In genomic region chr10:121580276-121581116, GRCh38 we compare ENCODE assay signal across 13 cellular contexts. TPM values are rescaled to one million over a fixed set of nuclear protein-coding genes. Genes with fewer than 3 reads are reported as not detected.
A peak's percentile ranks its signal among the peaks of the same experiment; 100 is the strongest.
DNase-seq lines count a peak whose midpoint lies in the region; ATAC-seq and TF ChIP-seq lines count a peak whose summit lies in the region.
"Had no signal": no experiment of that assay in that cellular context is flagged by ENCODE, and none has a peak within 500 bp of the region (broad histone marks: within the 10 kb centered on the region; RNA-seq: fewer than 3 reads in every experiment).

No MANE protein-coding gene starts in this region.

- H3K27me3 Mint-ChIP-seq in activated CD4-positive, alpha-beta T cell treated with anti-CD3 and anti-CD28 coated beads, Interleukin-2, amount 10 ng/mL, durations not matched to agents 24 days and 14 days: no peaks in the 10 kb centered on the region

- no peak overlapping the region for H3K4me3 ChIP-seq in thyroid gland (replicated peaks in 1 of 3)
- H3K4me3 ChIP-seq: adrenal gland had no signal

- intact Hi-C loops in thyroid gland (cut with DNase I): no loop called here
- intact Hi-C loops in activated CD4-positive, alpha-beta T cell treated with anti-CD3 and anti-CD28 coated beads, Interleukin-2, amount 10 ng/mL, durations not matched to agents 24 days and 14 days (cut with micrococcal nuclease): no loop called here

- H3K4me1 ChIP-seq in thyroid gland: peaks cover 27 to 36% of the 10 kb centered on the region in 2 donors

- no peaks in the 10 kb centered on the region for H3K27me3 ChIP-seq in thyroid gland
- H3K27me3 ChIP-seq: adrenal gland had no signal

- no peaks in the 10 kb centered on the region for H3K36me3 Mint-ChIP-seq in activated CD4-positive, alpha-beta T cell treated with anti-CD3 and anti-CD28 coated beads, Interleukin-2, amount 10 ng/mL, durations not matched to agents 24 days and 14 days (ENCODE audit: low read depth)
- H3K36me3 Mint-ChIP-seq: CD4-positive, CD25-positive, alpha-beta regulatory T cell; natural killer cell had no signal

- no peak for ATAC-seq in HG03159 (IDR thresholded peaks at IDR 0.05; ENCODE audit: unreplicated experiment)

- no peak overlapping the region for H3K27ac Mint-ChIP-seq in activated CD4-positive, alpha-beta T cell treated with anti-CD3 and anti-CD28 coated beads, Interleukin-2, amount 10 ng/mL, durations not matched to agents 24 days and 14 days
- H3K27ac Mint-ChIP-seq: CD4-positive, CD25-positive, alpha-beta regulatory T cell; HFFc6; natural killer cell had no signal

- no peaks in the 10 kb centered on the region for H3K36me3 ChIP-seq in thyroid gland
- H3K36me3 ChIP-seq: adrenal gland had no signal

- no peaks in the 10 kb centered on the region for H3K9me3 Mint-ChIP-seq in activated CD4-positive, alpha-beta T cell treated with anti-CD3 and anti-CD28 coated beads, Interleukin-2, amount 10 ng/mL, durations not matched to agents 24 days and 14 days
- H3K9me3 Mint-ChIP-seq: natural killer cell had no signal

- no peaks in the 10 kb centered on the region for H3K4me1 Mint-ChIP-seq in activated CD4-positive, alpha-beta T cell treated with anti-CD3 and anti-CD28 coated beads, Interleukin-2, amount 10 ng/mL, durations not matched to agents 24 days and 14 days
- H3K4me1 Mint-ChIP-seq: CD4-positive, CD25-positive, alpha-beta regulatory T cell; natural killer cell had no signal

- peak overlapping the region; percentile 74 to 80 (median 77) for H3K27ac ChIP-seq in thyroid gland

- no peak overlapping the region for H3K4me3 Mint-ChIP-seq in activated CD4-positive, alpha-beta T cell treated with anti-CD3 and anti-CD28 coated beads, Interleukin-2, amount 10 ng/mL, durations not matched to agents 24 days and 14 days
- H3K4me3 Mint-ChIP-seq: CD4-positive, CD25-positive, alpha-beta regulatory T cell; HFFc6; natural killer cell had no signal

- no peak for TF ChIP-seq CTCF in thyroid gland (IDR thresholded peaks at IDR 0.05)

- TF ChIP-seq POLR2A in thyroid gland (IDR thresholded peaks at IDR 0.05): no peak

- 69 to 72% methylated on average over 19 of the region's 22 CpGs for WGBS in thyroid gland, 2 donors

- H3K9me3 ChIP-seq in thyroid gland: no peaks in the 10 kb centered on the region
- H3K9me3 ChIP-seq: adrenal gland had no signal

- DNase-seq in NCI-H1694 treated with DMSO at 0.1 percent for 48 hours (lab: John Stamatoyannopoulos, UW) (peak; percentile 5), ecto neural progenitor cell (ENCODE audit: low spot score) (peak; percentile 61), kidney tubule cell (ENCODE audit: low spot score) (peak; percentile 24), thyroid gland (no peak), NCI-H1092 treated with DMSO at 0.1 percent for 48 hours (lab: John Stamatoyannopoulos, UW) (no peak)
- DNase-seq in activated CD4-positive, alpha-beta T cell treated with anti-CD3 and anti-CD28 coated beads, Interleukin-2, amount 10 ng/mL, durations not matched to agents 24 days and 14 days: no peak
- DNase-seq: activated CD4-positive, CD25-positive, alpha-beta regulatory T cell; adrenal gland; CD4-positive, CD25-positive, alpha-beta regulatory T cell; GF-D8; HFFc6; natural killer cell had no signal

RNA-seq across cellular contexts. Expression of gene FGFR2, which starts 17.7 kb away (rescaled TPM):
- 100 to 1,000 TPM in 3 of 4 donors, 10 to 100 TPM in 1; 65.6 to 149 (median 122) TPM for total RNA-seq in thyroid gland
- total RNA-seq in activated CD4-positive, alpha-beta T cell treated with anti-CD3 and anti-CD28 coated beads, Interleukin-2, amount 10 ng/mL, durations not matched to agents 24 days and 14 days: not detected in 2 replicates
- total RNA-seq: HFFc6 had no signal

Comparison
In these comparisons a context has a peak if more than half of its experiments do, and no peak if none do; other contexts are left out.
1. DNase-seq: peak in NCI-H1694 treated with DMSO at 0.1 percent for 48 hours (single experiment), ecto neural progenitor cell (single experiment) and kidney tubule cell (single experiment); none in thyroid gland (0 of 2), NCI-H1092 treated with DMSO at 0.1 percent for 48 hours (single experiment) and activated CD4-positive, alpha-beta T cell treated with anti-CD3 and anti-CD28 coated beads, Interleukin-2, amount 10 ng/mL, durations not matched to agents 24 days and 14 days (single experiment).
2. RNA of gene FGFR2, which starts 17.7 kb away (total RNA-seq): 65.6 to 149 TPM in thyroid gland; not detected in activated CD4-positive, alpha-beta T cell treated with anti-CD3 and anti-CD28 coated beads, Interleukin-2, amount 10 ng/mL, durations not matched to agents 24 days and 14 days; every median in the first group is over 10 times any median in the second.